Comparison of ENCODE assay signal across 8 cellular contexts in the genomic region with DNA sequence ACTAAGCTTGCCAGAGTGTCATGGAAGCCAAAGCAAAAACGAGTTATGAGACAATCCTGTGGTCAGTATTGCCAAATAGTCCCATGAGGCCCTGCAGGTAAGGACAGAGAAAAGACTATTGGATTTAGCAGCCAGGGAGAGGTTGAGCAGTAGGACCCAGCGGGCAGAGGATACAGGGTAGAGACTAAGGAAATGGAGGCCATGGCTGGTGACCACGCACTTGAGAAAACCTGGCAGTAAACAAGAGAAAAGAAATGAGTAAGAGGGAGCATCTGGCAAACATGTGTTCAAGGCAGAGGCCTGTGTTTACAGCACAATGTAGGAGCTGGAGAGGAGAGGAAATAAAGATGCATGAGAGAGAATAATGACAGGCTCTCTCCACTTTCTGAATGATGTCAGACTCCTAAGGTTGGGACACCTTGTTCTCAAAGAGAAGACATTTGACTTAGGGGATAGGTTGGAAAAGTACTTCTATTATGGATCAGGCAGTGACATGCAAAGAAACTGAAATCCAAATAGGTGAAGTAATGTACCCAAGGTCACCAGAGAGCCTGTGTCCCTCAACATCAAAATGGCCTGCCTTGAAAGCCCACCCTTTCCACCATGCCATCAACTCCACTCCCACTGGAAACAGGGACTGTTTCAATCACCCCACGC. TPM values are rescaled to one million over a fixed set of nuclear protein-coding genes. Genes with fewer than 3 reads are reported as not detected.
DNase-seq lines count a peak whose midpoint lies in the region; ATAC-seq and TF ChIP-seq lines count a peak whose summit lies in the region.

No MANE protein-coding gene starts in this region.

- no peaks in the 10 kb centered on the region for H3K36me3 ChIP-seq in smooth muscle cell (ENCODE audit: low read depth)

- H3K9me3 ChIP-seq in smooth muscle cell (replicated peaks; ENCODE audit: low read depth), result no peaks in the 10 kb centered on the region

- H3K27me3 ChIP-seq in smooth muscle cell (ENCODE audit: low read depth), result no peaks in the 10 kb centered on the region

- H3K36me3 Mint-ChIP-seq in activated T-cell treated with anti-CD3 and anti-CD28 coated beads, Interleukin-2, amount 50 U/mL, for 72 hours (ENCODE audit: insufficient read depth in 2 of 2), result peaks cover 0 to 3% of the 10 kb centered on the region in 2 donors
- H3K36me3 Mint-ChIP-seq in activated T-cell treated with anti-CD3 and anti-CD28 coated beads, Interleukin-2, amount 50 U/mL, for 24 hours (ENCODE audit: low read depth), result peaks cover 15% of the 10 kb centered on the region

- peak overlapping the region; percentile 97 for H3K27ac ChIP-seq in smooth muscle cell (ENCODE audit: low read depth)

- no peaks in the 10 kb centered on the region for H3K9me3 Mint-ChIP-seq in activated T-cell treated with anti-CD3 and anti-CD28 coated beads, Interleukin-2, amount 50 U/mL, for 72 hours
- no peaks in the 10 kb centered on the region for H3K9me3 Mint-ChIP-seq in activated T-cell treated with anti-CD3 and anti-CD28 coated beads, Interleukin-2, amount 50 U/mL, for 24 hours

- DNase-seq in activated T-cell treated with anti-CD3 and anti-CD28 coated beads, Interleukin-2, amount 50 U/mL, for 72 hours, result peak; percentile 37 to 45
- DNase-seq in activated T-cell treated with anti-CD3 and anti-CD28 coated beads, Interleukin-2, amount 50 U/mL, for 24 hours, result no peak
- peak; percentile 99 for DNase-seq in fibroblast of villous mesenchyme (ENCODE audit: low read depth)
- no peak for DNase-seq in smooth muscle cell (lab: John Stamatoyannopoulos, UW; ENCODE audit: unreplicated experiment)
- no peak for DNase-seq in LoVo (ENCODE audit: low spot score)
- no peak for DNase-seq in NCI-H82 (lab: John Stamatoyannopoulos, UW)

- H2AFZ ChIP-seq in smooth muscle cell (ENCODE audit: low read depth), result no peak overlapping the region

- peak overlapping the region; percentile 31 for H3K4me3 ChIP-seq in fibroblast of villous mesenchyme (ENCODE audit: low read depth, low read length)
- H3K4me3 ChIP-seq in smooth muscle cell, result no peak overlapping the region

- peak; percentile 88 to 96 for ATAC-seq in activated T-cell treated with anti-CD3 and anti-CD28 coated beads, Interleukin-2, amount 50 U/mL, for 72 hours (replicated peaks in 1 of 2)
- ATAC-seq in HG03045 (IDR thresholded peaks at IDR 0.05; ENCODE audit: unreplicated experiment) (peak; percentile 65), SK-N-SH treated with all-trans-retinoic acid at 6 μM for 48 hours (peak; percentile 85)

- H3K79me2 ChIP-seq in smooth muscle cell (ENCODE audit: low read depth), result peaks cover 69% of the 10 kb centered on the region

- 42% methylated on average over 4 of the region's 4 CpGs for WGBS in smooth muscle cell (ENCODE audit: low lambda C conversion rate)

- H3F3A ChIP-seq in smooth muscle cell (ENCODE audit: low read depth), result peaks cover 48% of the 10 kb centered on the region

- TF ChIP-seq CTCF in fibroblast of villous mesenchyme (IDR thresholded peaks at IDR 0.05; ENCODE audit: insufficient read depth, low read depth, low read length), result no peak
- TF ChIP-seq CTCF in smooth muscle cell (IDR thresholded peaks at IDR 0.05; ENCODE audit: borderline replicate concordance, insufficient read depth, poor library complexity, severe bottlenecking), result no peak

- H3K4me2 ChIP-seq in smooth muscle cell, result peak overlapping the region; percentile 73

- no peaks in the 10 kb centered on the region for H3K27me3 Mint-ChIP-seq in activated T-cell treated with anti-CD3 and anti-CD28 coated beads, Interleukin-2, amount 50 U/mL, for 72 hours (ENCODE audit: low read depth)
- no peaks in the 10 kb centered on the region for H3K27me3 Mint-ChIP-seq in activated T-cell treated with anti-CD3 and anti-CD28 coated beads, Interleukin-2, amount 50 U/mL, for 24 hours

- peaks cover 30% of the 10 kb centered on the region for H3K4me1 ChIP-seq in smooth muscle cell (ENCODE audit: low read depth)

- H3K4me3 Mint-ChIP-seq in activated T-cell treated with anti-CD3 and anti-CD28 coated beads, Interleukin-2, amount 50 U/mL, for 72 hours, result peak overlapping the region in 1 of 2 donors; percentile 38
- H3K4me3 Mint-ChIP-seq in activated T-cell treated with anti-CD3 and anti-CD28 coated beads, Interleukin-2, amount 50 U/mL, for 24 hours, result no peak overlapping the region

- peaks cover 38% of the 10 kb centered on the region for H3K4me1 Mint-ChIP-seq in activated T-cell treated with anti-CD3 and anti-CD28 coated beads, Interleukin-2, amount 50 U/mL, for 72 hours (ENCODE audit: low read depth)
- H3K4me1 Mint-ChIP-seq in activated T-cell treated with anti-CD3 and anti-CD28 coated beads, Interleukin-2, amount 50 U/mL, for 24 hours (ENCODE audit: low read depth), result peaks cover 36% of the 10 kb centered on the region

- H4K20me1 ChIP-seq in smooth muscle cell (ENCODE audit: low read depth), result peaks cover 88% of the 10 kb centered on the region

- peak overlapping the region; percentile 4 for H3K27ac Mint-ChIP-seq in activated T-cell treated with anti-CD3 and anti-CD28 coated beads, Interleukin-2, amount 50 U/mL, for 72 hours
- no peak overlapping the region for H3K27ac Mint-ChIP-seq in activated T-cell treated with anti-CD3 and anti-CD28 coated beads, Interleukin-2, amount 50 U/mL, for 24 hours

- H3K9ac ChIP-seq in smooth muscle cell (ENCODE audit: low read depth), result peak overlapping the region; percentile 79

TF ChIP-seq in SK-N-SH treated with all-trans-retinoic acid at 6 μM for 48 hours, 23 proteins besides CTCF, POLR2A, EP300 and RAD21 (continues in another document):
- TF ChIP-seq ZFP30 (CRISPR knock-in tag; IDR thresholded peaks at IDR 0.05) (no peak), ZNF8 (CRISPR knock-in tag; IDR thresholded peaks at IDR 0.05) (0 out of 2 replicates have a peak, but pooled peaks have one; percentile 4), ZC3H10 (CRISPR knock-in tag; IDR thresholded peaks at IDR 0.05) (no peak), PPARA (CRISPR knock-in tag; IDR thresholded peaks at IDR 0.05; ENCODE audit: borderline replicate concordance) (no peak), OSR1 (CRISPR knock-in tag; IDR thresholded peaks at IDR 0.05) (no peak), GLIS3 (CRISPR knock-in tag; IDR thresholded peaks at IDR 0.05) (no peak), CSDC2 (CRISPR knock-in tag; IDR thresholded peaks at IDR 0.05) (no peak), ZNF70 (CRISPR knock-in tag; IDR thresholded peaks at IDR 0.05) (peak; percentile 66; the same call in 1 of the 2 replicates), ZFP3 (CRISPR knock-in tag; IDR thresholded peaks at IDR 0.05) (peak; percentile 16; the same call in 1 of the 2 replicates), TOX (CRISPR knock-in tag; IDR thresholded peaks at IDR 0.05; ENCODE audit: borderline replicate concordance) (no peak), SNAI2 (CRISPR knock-in tag; IDR thresholded peaks at IDR 0.05) (peak; percentile 55; the same call in 1 of the 2 replicates), ESRRG (CRISPR knock-in tag; IDR thresholded peaks at IDR 0.05) (no peak), BACH2 (CRISPR knock-in tag; IDR thresholded peaks at IDR 0.05; ENCODE audit: borderline replicate concordance) (no peak)
- TF ChIP-seq, protein P1, sequence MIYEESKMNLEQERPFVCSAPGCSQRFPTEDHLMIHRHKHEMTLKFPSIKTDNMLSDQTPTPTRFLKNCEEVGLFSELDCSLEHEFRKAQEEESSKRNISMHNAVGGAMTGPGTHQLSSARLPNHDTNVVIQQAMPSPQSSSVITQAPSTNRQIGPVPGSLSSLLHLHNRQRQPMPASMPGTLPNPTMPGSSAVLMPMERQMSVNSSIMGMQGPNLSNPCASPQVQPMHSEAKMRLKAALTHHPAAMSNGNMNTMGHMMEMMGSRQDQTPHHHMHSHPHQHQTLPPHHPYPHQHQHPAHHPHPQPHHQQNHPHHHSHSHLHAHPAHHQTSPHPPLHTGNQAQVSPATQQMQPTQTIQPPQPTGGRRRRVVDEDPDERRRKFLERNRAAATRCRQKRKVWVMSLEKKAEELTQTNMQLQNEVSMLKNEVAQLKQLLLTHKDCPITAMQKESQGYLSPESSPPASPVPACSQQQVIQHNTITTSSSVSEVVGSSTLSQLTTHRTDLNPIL (CRISPR knock-in tag; IDR thresholded peaks at IDR 0.05; ENCODE audit: low read depth), result no peak
- TF ChIP-seq, protein P2, sequence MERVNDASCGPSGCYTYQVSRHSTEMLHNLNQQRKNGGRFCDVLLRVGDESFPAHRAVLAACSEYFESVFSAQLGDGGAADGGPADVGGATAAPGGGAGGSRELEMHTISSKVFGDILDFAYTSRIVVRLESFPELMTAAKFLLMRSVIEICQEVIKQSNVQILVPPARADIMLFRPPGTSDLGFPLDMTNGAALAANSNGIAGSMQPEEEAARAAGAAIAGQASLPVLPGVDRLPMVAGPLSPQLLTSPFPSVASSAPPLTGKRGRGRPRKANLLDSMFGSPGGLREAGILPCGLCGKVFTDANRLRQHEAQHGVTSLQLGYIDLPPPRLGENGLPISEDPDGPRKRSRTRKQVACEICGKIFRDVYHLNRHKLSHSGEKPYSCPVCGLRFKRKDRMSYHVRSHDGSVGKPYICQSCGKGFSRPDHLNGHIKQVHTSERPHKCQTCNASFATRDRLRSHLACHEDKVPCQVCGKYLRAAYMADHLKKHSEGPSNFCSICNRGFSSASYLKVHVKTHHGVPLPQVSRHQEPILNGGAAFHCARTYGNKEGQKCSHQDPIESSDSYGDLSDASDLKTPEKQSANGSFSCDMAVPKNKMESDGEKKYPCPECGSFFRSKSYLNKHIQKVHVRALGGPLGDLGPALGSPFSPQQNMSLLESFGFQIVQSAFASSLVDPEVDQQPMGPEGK (CRISPR knock-in tag; IDR thresholded peaks at IDR 0.05; ENCODE audit: borderline replicate concordance), result no peak
- TF ChIP-seq, protein P3, sequence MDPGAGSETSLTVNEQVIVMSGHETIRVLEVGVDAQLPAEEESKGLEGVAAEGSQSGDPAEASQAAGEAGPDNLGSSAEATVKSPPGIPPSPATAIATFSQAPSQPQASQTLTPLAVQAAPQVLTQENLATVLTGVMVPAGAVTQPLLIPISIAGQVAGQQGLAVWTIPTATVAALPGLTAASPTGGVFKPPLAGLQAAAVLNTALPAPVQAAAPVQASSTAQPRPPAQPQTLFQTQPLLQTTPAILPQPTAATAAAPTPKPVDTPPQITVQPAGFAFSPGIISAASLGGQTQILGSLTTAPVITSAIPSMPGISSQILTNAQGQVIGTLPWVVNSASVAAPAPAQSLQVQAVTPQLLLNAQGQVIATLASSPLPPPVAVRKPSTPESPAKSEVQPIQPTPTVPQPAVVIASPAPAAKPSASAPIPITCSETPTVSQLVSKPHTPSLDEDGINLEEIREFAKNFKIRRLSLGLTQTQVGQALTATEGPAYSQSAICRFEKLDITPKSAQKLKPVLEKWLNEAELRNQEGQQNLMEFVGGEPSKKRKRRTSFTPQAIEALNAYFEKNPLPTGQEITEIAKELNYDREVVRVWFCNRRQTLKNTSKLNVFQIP (CRISPR knock-in tag; IDR thresholded peaks at IDR 0.05; ENCODE audit: borderline replicate concordance, low read depth), result no peak

RNA-seq across cellular contexts. Expression of a gene that starts 9.0 kb away (rescaled TPM):
- 10 to 100 TPM; 49.4 to 55.1 TPM for total RNA-seq in activated T-cell treated with anti-CD3 and anti-CD28 coated beads, Interleukin-2, amount 50 U/mL, for 72 hours
- total RNA-seq in fibroblast of villous mesenchyme (33.2 and 35.4 TPM in 2 replicates), smooth muscle cell (46.4 and 69.1 TPM in 2 replicates)
- 27.4 and 37.6 TPM in 2 replicates for polyA plus RNA-seq in smooth muscle cell

Comparison
In these comparisons a context has a peak if more than half of its experiments do, and no peak if none do; other contexts are left out.
1. DNase-seq: peak in activated T-cell treated with anti-CD3 and anti-CD28 coated beads, Interleukin-2, amount 50 U/mL, for 72 hours (2 of 2) and fibroblast of villous mesenchyme (single experiment); none in activated T-cell treated with anti-CD3 and anti-CD28 coated beads, Interleukin-2, amount 50 U/mL, for 24 hours (single experiment), smooth muscle cell (single experiment), LoVo (single experiment) and NCI-H82 (single experiment).
2. Peak in every context shown above with its lines, with median percentiles within 50 percentile points of each other: ATAC-seq.